ENCODE assay signal across 8 cellular contexts in the genomic region with DNA sequence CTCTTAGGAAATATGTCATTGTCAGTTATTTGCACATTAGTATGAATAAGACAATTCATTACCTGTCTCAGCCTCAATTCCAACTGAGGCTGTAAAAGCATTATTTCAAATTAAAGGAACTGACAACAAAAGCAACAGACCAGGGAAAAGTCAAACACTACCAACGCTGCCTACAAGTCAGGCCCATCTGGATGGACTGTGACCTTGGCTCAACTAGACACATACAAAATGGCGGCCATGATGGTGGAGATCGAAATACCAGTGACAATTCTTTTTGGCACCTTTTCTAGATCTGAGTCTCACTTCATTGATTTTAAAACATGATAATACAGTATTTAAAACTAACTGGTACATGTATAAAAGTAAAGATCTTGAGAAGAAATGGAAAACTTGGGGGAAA.
"Had no signal": no experiment of that assay in that cellular context is flagged by ENCODE, and none has a peak within 500 bp of the region (broad histone marks: within the 10 kb centered on the region; RNA-seq: fewer than 3 reads in every experiment).

No MANE protein-coding gene starts in this region.

- FAIRE-seq: G401.6, GM12878, GM12891, GM12892, GM18507, GM19239 had no signal

- H3K4me3 ChIP-seq: GM12878 had no signal

- DNase-seq: GDM1, GF-D8 had no signal

- ATAC-seq: GM12878 had no signal
